ENCODE assay signal across 26 cellular contexts in genomic region chr7:92750961-92751360, GRCh38.
DNase-seq lines count a peak whose midpoint lies in the region; ATAC-seq and TF ChIP-seq lines count a peak whose summit lies in the region.
"Had no signal": no experiment of that assay in that cellular context is flagged by ENCODE, and none has a peak within 500 bp of the region (broad histone marks: within the 10 kb centered on the region; RNA-seq: fewer than 3 reads in every experiment).

No MANE protein-coding gene starts in this region.

- H3K36me3 Mint-ChIP-seq in progenitor cell of endocrine pancreas (ENCODE audit: insufficient read depth) = peaks cover 6% of the 10 kb centered on the region

- H3K27me3 ChIP-seq in SK-N-SH (ENCODE audit: insufficient read depth) (no peaks in the 10 kb centered on the region), PC-9 (ENCODE audit: insufficient read depth, low read depth) (no peaks in the 10 kb centered on the region)
- H3K27me3 ChIP-seq: BE2C, MG63, neutrophil, upper lobe of right lung had no signal

- H3K4me1 ChIP-seq in SK-N-SH (ENCODE audit: control insufficient read depth in 1 of 2, insufficient read depth in 2 of 2, low read depth in 1 of 2, low read length in 1 of 2) = peaks cover 27 to 51% of the 10 kb centered on the region in 2 experiments
- H3K4me1 ChIP-seq in PC-9 (replicated peaks; ENCODE audit: insufficient read depth) = peaks cover 28% of the 10 kb centered on the region
- H3K4me1 ChIP-seq: upper lobe of right lung had no signal

- H3K27me3 Mint-ChIP-seq in progenitor cell of endocrine pancreas = no peaks in the 10 kb centered on the region
- H3K27me3 Mint-ChIP-seq: activated CD4-positive, alpha-beta memory T cell treated with anti-CD3 and anti-CD28 coated beads, Interleukin-2, amount 10 ng/mL, durations not matched to agents 7 days and 5 days; activated naive CD4-positive, alpha-beta T cell treated with anti-CD3 and anti-CD28 coated beads, Interleukin-2, amount 10 ng/mL, durations not matched to agents 7 days and 5 days had no signal

- no peak for DNase-seq in SK-N-SH
- DNase-seq in PC-9 = no peak
- DNase-seq in epithelial cell of prostate (ENCODE audit: low read depth, low spot score) = no peak
- DNase-seq in progenitor cell of endocrine pancreas (ENCODE audit: low spot score, unreplicated experiment) = no peak
- DNase-seq in COLO668 (lab: John Stamatoyannopoulos, UW; ENCODE audit: unreplicated experiment) = no peak
- no peak for DNase-seq in RWPE1 (ENCODE audit: low spot score)
- DNase-seq in activated CD4-positive, alpha-beta T cell treated with anti-CD3 and anti-CD28 coated beads, Interleukin-2, amount 50 U/mL, for 4 hours = no peak
- DNase-seq: activated CD4-positive, alpha-beta memory T cell treated with anti-CD3 and anti-CD28 coated beads, Interleukin-2, amount 10 ng/mL, durations not matched to agents 7 days and 5 days; activated naive CD4-positive, alpha-beta T cell treated with anti-CD3 and anti-CD28 coated beads, Interleukin-2, amount 10 ng/mL, durations not matched to agents 7 days and 5 days; activated T-cell treated with anti-CD3 and anti-CD28 coated beads for 4 hours; aorta; BE2C; Calu3; effector CD8-positive, alpha-beta T cell; left ventricle myocardium inferior; MG63; NCI-H1436 treated with DMSO at 0.1 percent for 48 hours; NCI-H2171; NCI-H748 treated with DMSO at 0.1 percent for 48 hours; retina; stimulated activated CD8-positive, alpha-beta memory T cell treated with anti-CD3 and anti-CD28 coated beads, Interleukin-4, amount 100 ng/mL, for 48 hours; upper lobe of right lung had no signal

- H3K27ac Mint-ChIP-seq in progenitor cell of endocrine pancreas = peak overlapping the region; percentile 23
- H3K27ac Mint-ChIP-seq: activated CD4-positive, alpha-beta memory T cell treated with anti-CD3 and anti-CD28 coated beads, Interleukin-2, amount 10 ng/mL, durations not matched to agents 7 days and 5 days; activated naive CD4-positive, alpha-beta T cell treated with anti-CD3 and anti-CD28 coated beads, Interleukin-2, amount 10 ng/mL, durations not matched to agents 7 days and 5 days; T-helper 2 cell treated with Interferon-gamma antibody and Interleukin-4, amounts not matched to agents 5 μg/mL and 100 μg/mL, for 36 hours had no signal

- H3F3A ChIP-seq in SK-N-SH (replicated peaks; ENCODE audit: insufficient read depth) (peaks cover 62% of the 10 kb centered on the region), PC-9 (ENCODE audit: insufficient read depth, low read depth) (peaks cover 17% of the 10 kb centered on the region)

- peaks cover 88% of the 10 kb centered on the region for H3K79me2 ChIP-seq in SK-N-SH (ENCODE audit: insufficient read depth)
- H3K79me2 ChIP-seq in PC-9 (ENCODE audit: low read depth) = peaks cover 28% of the 10 kb centered on the region

- peaks cover 22% of the 10 kb centered on the region for H3K4me1 Mint-ChIP-seq in progenitor cell of endocrine pancreas (ENCODE audit: low read depth)

- TF ChIP-seq CTCF in SK-N-SH (IDR thresholded peaks at IDR 0.05) (no peak), PC-9 (conservative IDR thresholded peaks at IDR 0.05) (no peak), progenitor cell of endocrine pancreas (IDR thresholded peaks at IDR 0.05; ENCODE audit: unreplicated experiment) (no peak), RWPE1 (conservative IDR thresholded peaks at IDR 0.05; ENCODE audit: low read depth) (no peak)

- no peaks in the 10 kb centered on the region for H3K9me3 ChIP-seq in SK-N-SH
- H3K9me3 ChIP-seq in PC-9 (ENCODE audit: insufficient read depth, low read depth) = peaks cover 13% of the 10 kb centered on the region; the same call in 1 of the 2 replicates
- H3K9me3 ChIP-seq: BE2C, left ventricle myocardium inferior, MG63, neutrophil, upper lobe of right lung had no signal

- TF ChIP-seq RAD21 in SK-N-SH (IDR thresholded peaks at IDR 0.05; ENCODE audit: low read length) = no peak

- H3K4me2 ChIP-seq in SK-N-SH (no peak overlapping the region; the same call in 1 of the 2 replicates), PC-9 (no peak overlapping the region)

- TF ChIP-seq EP300 in SK-N-SH (IDR thresholded peaks at IDR 0.05; ENCODE audit: borderline replicate concordance in 1 of 2, low read depth in 1 of 2, low read length in 1 of 2) = no peak

- BruUV-seq in PC-9 (replicated peaks; lab: Mats Ljungman, UMichigan) = no TSS peak

- intact Hi-C loops in PC-9 (cut with micrococcal nuclease; ENCODE audit: unreplicated experiment) = no loop called here

- H3K4me3 ChIP-seq in SK-N-SH (ENCODE audit: low read depth in 2 of 2, low read length in 1 of 2) = no peak overlapping the region
- H3K4me3 ChIP-seq in PC-9 = no peak overlapping the region
- H3K4me3 ChIP-seq: left ventricle myocardium inferior, MG63, upper lobe of right lung had no signal

- no peak overlapping the region for H3K4me3 Mint-ChIP-seq in progenitor cell of endocrine pancreas (ENCODE audit: low read depth)
- H3K4me3 Mint-ChIP-seq: activated CD4-positive, alpha-beta memory T cell treated with anti-CD3 and anti-CD28 coated beads, Interleukin-2, amount 10 ng/mL, durations not matched to agents 7 days and 5 days; activated naive CD4-positive, alpha-beta T cell treated with anti-CD3 and anti-CD28 coated beads, Interleukin-2, amount 10 ng/mL, durations not matched to agents 7 days and 5 days; T-helper 2 cell treated with Interferon-gamma antibody and Interleukin-4, amounts not matched to agents 5 μg/mL and 100 μg/mL, for 36 hours had no signal

- H3K9me3 Mint-ChIP-seq in progenitor cell of endocrine pancreas (ENCODE audit: low read depth) = peaks cover 3% of the 10 kb centered on the region
- H3K9me3 Mint-ChIP-seq: activated CD4-positive, alpha-beta memory T cell treated with anti-CD3 and anti-CD28 coated beads, Interleukin-2, amount 10 ng/mL, durations not matched to agents 7 days and 5 days; activated naive CD4-positive, alpha-beta T cell treated with anti-CD3 and anti-CD28 coated beads, Interleukin-2, amount 10 ng/mL, durations not matched to agents 7 days and 5 days had no signal

- no peaks in the 10 kb centered on the region for H3K9me2 ChIP-seq in SK-N-SH
- no peaks in the 10 kb centered on the region for H3K9me2 ChIP-seq in PC-9 (ENCODE audit: insufficient read depth)

- 80% methylated on average over 5 of the region's 5 CpGs for WGBS in SK-N-SH (ENCODE audit: low lambda C conversion rate)

- peak overlapping the region; percentile 15; the same call in 1 of the 2 replicates for H3K9ac ChIP-seq in SK-N-SH

- no peak overlapping the region for H2AFZ ChIP-seq in SK-N-SH (ENCODE audit: low read depth)
- no peak overlapping the region for H2AFZ ChIP-seq in PC-9

- H3K36me3 ChIP-seq in SK-N-SH (replicated peaks in 1 of 2; ENCODE audit: control insufficient read depth in 1 of 2, insufficient read depth in 2 of 2, low read length in 1 of 2) (peaks cover 15 to 41% of the 10 kb centered on the region in 2 experiments), PC-9 (ENCODE audit: low read depth) (0 out of 2 replicates have a peak, but pooled peaks cover 4% of the 10 kb centered on the region)
- H3K36me3 ChIP-seq: left ventricle myocardium inferior, neutrophil, upper lobe of right lung had no signal

- ATAC-seq in SK-N-SH treated with all-trans-retinoic acid at 6 μM for 48 hours = no peak
- ATAC-seq: upper lobe of right lung had no signal

- POLR2A ChIA-PET in SK-N-SH (lab: Yijun Ruan, JAX) = no interaction called here
- POLR2A ChIA-PET in PC-9 (lab: Charles Lee; ENCODE audit: unreplicated experiment) = no interaction called here
- POLR2A ChIA-PET in RWPE1 (lab: Yijun Ruan, JAX; ENCODE audit: low non-redundant PET) = no interaction called here

- H4K20me1 ChIP-seq in SK-N-SH (ENCODE audit: insufficient read depth) (no peaks in the 10 kb centered on the region), PC-9 (ENCODE audit: insufficient read depth) (no peaks in the 10 kb centered on the region)

- CTCF ChIA-PET in SK-N-SH (lab: Yijun Ruan, JAX) = no interaction called here
- CTCF ChIA-PET in PC-9 (lab: Charles Lee) = no interaction called here
- CTCF ChIA-PET in RWPE1 (lab: Yijun Ruan, JAX) = no interaction called here

- H3K27ac ChIP-seq in SK-N-SH (ENCODE audit: low read depth in 2 of 2, low read length in 1 of 2) (peak overlapping the region; percentile 61 to 98; a peak in 3 of 4 replicates), PC-9 (0 out of 2 replicates have a peak overlapping the region, but pooled peaks have one; percentile 17), epithelial cell of prostate (peak overlapping the region; percentile 96), RWPE1 (no peak overlapping the region)
- H3K27ac ChIP-seq: 22Rv1, left ventricle myocardium inferior, neutrophil, upper lobe of right lung had no signal

TF ChIP-seq in SK-N-SH, 30 proteins besides CTCF, POLR2A, EP300 and RAD21 (continues in another document):
- no peak for TF ChIP-seq GABPA (IDR thresholded peaks at IDR 0.05; ENCODE audit: low read depth)
- TF ChIP-seq EZH2phosphoT487 (IDR thresholded peaks at IDR 0.05; ENCODE audit: borderline replicate concordance, low read depth) = no peak
- TF ChIP-seq USF1 (IDR thresholded peaks at IDR 0.05; ENCODE audit: borderline replicate concordance, low read depth) = no peak
- TF ChIP-seq NFIC (IDR thresholded peaks at IDR 0.05; ENCODE audit: borderline replicate concordance) = no peak
- TF ChIP-seq POLR2AphosphoS5 (IDR thresholded peaks at IDR 0.05; ENCODE audit: low read depth, low read length) = no peak
- no peak for TF ChIP-seq CHD2 (IDR thresholded peaks at IDR 0.05; ENCODE audit: low read length, partially characterized antibody)

TF ChIP-seq in SK-N-SH treated with all-trans-retinoic acid at 6 μM for 48 hours, 23 proteins besides CTCF, POLR2A, EP300 and RAD21 (continues in another document):
- TF ChIP-seq GLIS3 (CRISPR knock-in tag; IDR thresholded peaks at IDR 0.05) (no peak), ESRRG (CRISPR knock-in tag; IDR thresholded peaks at IDR 0.05) (no peak), TOX (CRISPR knock-in tag; IDR thresholded peaks at IDR 0.05; ENCODE audit: borderline replicate concordance) (no peak), ARNTL (CRISPR knock-in tag; IDR thresholded peaks at IDR 0.05; ENCODE audit: borderline replicate concordance, low read depth) (no peak), ZNF565 (CRISPR knock-in tag; conservative IDR thresholded peaks at IDR 0.05; ENCODE audit: low read depth) (no peak)
- TF ChIP-seq, protein P1, sequence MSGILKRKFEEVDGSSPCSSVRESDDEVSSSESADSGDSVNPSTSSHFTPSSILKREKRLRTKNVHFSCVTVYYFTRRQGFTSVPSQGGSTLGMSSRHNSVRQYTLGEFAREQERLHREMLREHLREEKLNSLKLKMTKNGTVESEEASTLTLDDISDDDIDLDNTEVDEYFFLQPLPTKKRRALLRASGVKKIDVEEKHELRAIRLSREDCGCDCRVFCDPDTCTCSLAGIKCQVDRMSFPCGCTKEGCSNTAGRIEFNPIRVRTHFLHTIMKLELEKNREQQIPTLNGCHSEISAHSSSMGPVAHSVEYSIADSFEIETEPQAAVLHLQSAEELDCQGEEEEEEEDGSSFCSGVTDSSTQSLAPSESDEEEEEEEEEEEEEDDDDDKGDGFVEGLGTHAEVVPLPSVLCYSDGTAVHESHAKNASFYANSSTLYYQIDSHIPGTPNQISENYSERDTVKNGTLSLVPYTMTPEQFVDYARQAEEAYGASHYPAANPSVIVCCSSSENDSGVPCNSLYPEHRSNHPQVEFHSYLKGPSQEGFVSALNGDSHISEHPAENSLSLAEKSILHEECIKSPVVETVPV (CRISPR knock-in tag; IDR thresholded peaks at IDR 0.05) = no peak
